Comparison of ENCODE assay signal across 2 cellular contexts in genomic region chr6:43499028-43499815, GRCh38.
A peak's percentile ranks its signal among the peaks of the same experiment; 100 is the strongest.
TF ChIP-seq lines count a peak whose summit lies in the region.

No MANE protein-coding gene starts in this region.

TF ChIP-seq in PFSK-1, 5 proteins besides CTCF, POLR2A, EP300 and RAD21 (continued from another document):
- TF ChIP-seq POLR2AphosphoS5 (IDR thresholded peaks at IDR 0.05; ENCODE audit: low read depth, low read length) (no peak), SIN3A (IDR thresholded peaks at IDR 0.05; ENCODE audit: borderline replicate concordance, insufficient read depth, low read length) (peak; percentile 62; the same call in 1 of the 2 replicates)
- TF ChIP-seq, protein P1, sequence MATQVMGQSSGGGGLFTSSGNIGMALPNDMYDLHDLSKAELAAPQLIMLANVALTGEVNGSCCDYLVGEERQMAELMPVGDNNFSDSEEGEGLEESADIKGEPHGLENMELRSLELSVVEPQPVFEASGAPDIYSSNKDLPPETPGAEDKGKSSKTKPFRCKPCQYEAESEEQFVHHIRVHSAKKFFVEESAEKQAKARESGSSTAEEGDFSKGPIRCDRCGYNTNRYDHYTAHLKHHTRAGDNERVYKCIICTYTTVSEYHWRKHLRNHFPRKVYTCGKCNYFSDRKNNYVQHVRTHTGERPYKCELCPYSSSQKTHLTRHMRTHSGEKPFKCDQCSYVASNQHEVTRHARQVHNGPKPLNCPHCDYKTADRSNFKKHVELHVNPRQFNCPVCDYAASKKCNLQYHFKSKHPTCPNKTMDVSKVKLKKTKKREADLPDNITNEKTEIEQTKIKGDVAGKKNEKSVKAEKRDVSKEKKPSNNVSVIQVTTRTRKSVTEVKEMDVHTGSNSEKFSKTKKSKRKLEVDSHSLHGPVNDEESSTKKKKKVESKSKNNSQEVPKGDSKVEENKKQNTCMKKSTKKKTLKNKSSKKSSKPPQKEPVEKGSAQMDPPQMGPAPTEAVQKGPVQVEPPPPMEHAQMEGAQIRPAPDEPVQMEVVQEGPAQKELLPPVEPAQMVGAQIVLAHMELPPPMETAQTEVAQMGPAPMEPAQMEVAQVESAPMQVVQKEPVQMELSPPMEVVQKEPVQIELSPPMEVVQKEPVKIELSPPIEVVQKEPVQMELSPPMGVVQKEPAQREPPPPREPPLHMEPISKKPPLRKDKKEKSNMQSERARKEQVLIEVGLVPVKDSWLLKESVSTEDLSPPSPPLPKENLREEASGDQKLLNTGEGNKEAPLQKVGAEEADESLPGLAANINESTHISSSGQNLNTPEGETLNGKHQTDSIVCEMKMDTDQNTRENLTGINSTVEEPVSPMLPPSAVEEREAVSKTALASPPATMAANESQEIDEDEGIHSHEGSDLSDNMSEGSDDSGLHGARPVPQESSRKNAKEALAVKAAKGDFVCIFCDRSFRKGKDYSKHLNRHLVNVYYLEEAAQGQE (IDR thresholded peaks at IDR 0.05; ENCODE audit: insufficient read depth in 1 of 2, low read depth in 2 of 2, low read length in 2 of 2): peak in 1 of 2 experiments; percentile 69; a peak in 1 of 4 replicates

TF ChIP-seq in liver, 16 proteins besides CTCF, POLR2A, EP300 and RAD21 (continued from another document):
- TF ChIP-seq, protein P1 (IDR thresholded peaks at IDR 0.05): peak; percentile 53
- TF ChIP-seq MAX (IDR thresholded peaks at IDR 0.05) (no peak), FOXA2 (IDR thresholded peaks at IDR 0.05) (peak; percentile 43), SP1 (IDR thresholded peaks at IDR 0.05) (peak; percentile 89), HNF4G (IDR thresholded peaks at IDR 0.05) (peak; percentile 46), YY1 (IDR thresholded peaks at IDR 0.05) (peak; percentile 76), HNF4A (conservative IDR thresholded peaks at IDR 0.05) (peak; percentile 89 to 92), GABPA (IDR thresholded peaks at IDR 0.05 in 1 of 2, conservative IDR thresholded peaks at IDR 0.05 in 1 of 2) (peak in 1 of 2 donors; percentile 60), RXRA (IDR thresholded peaks at IDR 0.05) (peak; percentile 49 to 66)
